1 cellular context compared by ENCODE assay signal in the genomic region with DNA sequence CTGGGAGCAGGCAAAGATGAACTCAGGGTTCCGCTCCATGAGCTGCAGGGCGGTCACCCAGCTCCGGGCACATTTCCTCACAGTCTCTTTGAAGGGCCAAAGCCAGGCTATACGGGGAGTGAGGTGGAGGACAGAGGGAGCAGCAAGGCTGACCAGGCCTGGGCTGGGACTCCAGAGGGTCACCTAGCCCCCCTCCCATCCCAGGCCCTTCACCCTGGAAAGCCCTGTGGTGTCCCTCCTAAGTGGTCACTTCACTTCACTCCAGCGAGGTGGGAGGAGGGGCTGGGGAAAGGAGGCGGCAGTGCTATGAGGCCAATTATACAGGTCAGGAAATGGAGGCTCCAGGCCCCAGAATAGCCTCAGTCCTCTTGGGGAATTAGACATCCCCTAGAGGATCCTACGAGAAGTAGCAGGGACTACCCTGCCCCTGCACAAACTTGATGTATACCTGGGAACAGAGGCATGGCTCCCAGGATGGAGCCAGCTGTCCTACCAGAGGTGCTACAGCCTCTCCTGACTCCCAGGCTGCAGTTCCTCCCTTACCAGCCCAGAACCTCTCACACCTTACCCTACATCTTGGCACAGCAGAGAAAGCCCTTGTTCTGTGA.
A peak's percentile ranks its signal among the peaks of the same experiment; 100 is the strongest.
TF ChIP-seq lines count a peak whose summit lies in the region.

No MANE protein-coding gene starts in this region.

TF ChIP-seq in HepG2, 621 proteins besides CTCF, POLR2A, EP300 and RAD21:
- TF ChIP-seq ZNF720 (CRISPR knock-in tag; IDR thresholded peaks at IDR 0.05) (no peak), ARNTL (CRISPR knock-in tag; IDR thresholded peaks at IDR 0.05) (no peak), RBFOX2 (IDR thresholded peaks at IDR 0.05; ENCODE audit: low read depth, low read length) (0 out of 2 replicates have a peak, but pooled peaks have one; percentile 16), POLR2G (IDR thresholded peaks at IDR 0.05; ENCODE audit: low read depth, low read length) (peak; percentile 30; the same call in 1 of the 2 replicates), KAT8 (CRISPR knock-in tag; IDR thresholded peaks at IDR 0.05) (no peak), U2AF2 (IDR thresholded peaks at IDR 0.05; ENCODE audit: low read depth, low read length) (no peak), ZNF33A (CRISPR knock-in tag; IDR thresholded peaks at IDR 0.05; ENCODE audit: borderline replicate concordance) (no peak), AGO2 (optimal IDR thresholded peaks at IDR 0.05; ENCODE audit: low read depth, low read length) (peak; percentile 1)
- TF ChIP-seq, protein P1, sequence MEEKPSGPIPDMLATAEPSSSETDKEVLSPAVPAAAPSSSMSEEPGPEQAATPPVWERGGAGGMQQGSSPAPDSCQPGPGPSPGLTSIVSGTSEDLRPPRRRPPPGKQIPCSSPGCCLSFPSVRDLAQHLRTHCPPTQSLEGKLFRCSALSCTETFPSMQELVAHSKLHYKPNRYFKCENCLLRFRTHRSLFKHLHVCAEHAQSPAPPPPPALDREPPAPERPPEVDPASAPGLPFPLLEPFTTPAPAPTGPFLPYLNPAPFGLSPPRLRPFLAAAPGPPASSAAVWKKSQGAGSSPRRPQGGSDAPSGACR (CRISPR knock-in tag; IDR thresholded peaks at IDR 0.05) = no peak
- TF ChIP-seq, protein P2, sequence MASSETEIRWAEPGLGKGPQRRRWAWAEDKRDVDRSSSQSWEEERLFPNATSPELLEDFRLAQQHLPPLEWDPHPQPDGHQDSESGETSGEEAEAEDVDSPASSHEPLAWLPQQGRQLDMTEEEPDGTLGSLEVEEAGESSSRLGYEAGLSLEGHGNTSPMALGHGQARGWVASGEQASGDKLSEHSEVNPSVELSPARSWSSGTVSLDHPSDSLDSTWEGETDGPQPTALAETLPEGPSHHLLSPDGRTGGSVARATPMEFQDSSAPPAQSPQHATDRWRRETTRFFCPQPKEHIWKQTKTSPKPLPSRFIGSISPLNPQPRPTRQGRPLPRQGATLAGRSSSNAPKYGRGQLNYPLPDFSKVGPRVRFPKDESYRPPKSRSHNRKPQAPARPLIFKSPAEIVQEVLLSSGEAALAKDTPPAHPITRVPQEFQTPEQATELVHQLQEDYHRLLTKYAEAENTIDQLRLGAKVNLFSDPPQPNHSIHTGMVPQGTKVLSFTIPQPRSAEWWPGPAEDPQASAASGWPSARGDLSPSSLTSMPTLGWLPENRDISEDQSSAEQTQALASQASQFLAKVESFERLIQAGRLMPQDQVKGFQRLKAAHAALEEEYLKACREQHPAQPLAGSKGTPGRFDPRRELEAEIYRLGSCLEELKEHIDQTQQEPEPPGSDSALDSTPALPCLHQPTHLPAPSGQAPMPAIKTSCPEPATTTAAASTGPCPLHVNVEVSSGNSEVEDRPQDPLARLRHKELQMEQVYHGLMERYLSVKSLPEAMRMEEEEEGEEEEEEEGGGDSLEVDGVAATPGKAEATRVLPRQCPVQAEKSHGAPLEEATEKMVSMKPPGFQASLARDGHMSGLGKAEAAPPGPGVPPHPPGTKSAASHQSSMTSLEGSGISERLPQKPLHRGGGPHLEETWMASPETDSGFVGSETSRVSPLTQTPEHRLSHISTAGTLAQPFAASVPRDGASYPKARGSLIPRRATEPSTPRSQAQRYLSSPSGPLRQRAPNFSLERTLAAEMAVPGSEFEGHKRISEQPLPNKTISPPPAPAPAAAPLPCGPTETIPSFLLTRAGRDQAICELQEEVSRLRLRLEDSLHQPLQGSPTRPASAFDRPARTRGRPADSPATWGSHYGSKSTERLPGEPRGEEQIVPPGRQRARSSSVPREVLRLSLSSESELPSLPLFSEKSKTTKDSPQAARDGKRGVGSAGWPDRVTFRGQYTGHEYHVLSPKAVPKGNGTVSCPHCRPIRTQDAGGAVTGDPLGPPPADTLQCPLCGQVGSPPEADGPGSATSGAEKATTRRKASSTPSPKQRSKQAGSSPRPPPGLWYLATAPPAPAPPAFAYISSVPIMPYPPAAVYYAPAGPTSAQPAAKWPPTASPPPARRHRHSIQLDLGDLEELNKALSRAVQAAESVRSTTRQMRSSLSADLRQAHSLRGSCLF (CRISPR knock-in tag; IDR thresholded peaks at IDR 0.05; ENCODE audit: borderline replicate concordance) = no peak
- TF ChIP-seq, protein P3, sequence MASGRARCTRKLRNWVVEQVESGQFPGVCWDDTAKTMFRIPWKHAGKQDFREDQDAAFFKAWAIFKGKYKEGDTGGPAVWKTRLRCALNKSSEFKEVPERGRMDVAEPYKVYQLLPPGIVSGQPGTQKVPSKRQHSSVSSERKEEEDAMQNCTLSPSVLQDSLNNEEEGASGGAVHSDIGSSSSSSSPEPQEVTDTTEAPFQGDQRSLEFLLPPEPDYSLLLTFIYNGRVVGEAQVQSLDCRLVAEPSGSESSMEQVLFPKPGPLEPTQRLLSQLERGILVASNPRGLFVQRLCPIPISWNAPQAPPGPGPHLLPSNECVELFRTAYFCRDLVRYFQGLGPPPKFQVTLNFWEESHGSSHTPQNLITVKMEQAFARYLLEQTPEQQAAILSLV (CRISPR knock-in tag; IDR thresholded peaks at IDR 0.05; ENCODE audit: borderline replicate concordance) = no peak
